Comparison of ENCODE assay signal across 9 cellular contexts in the genomic region with DNA sequence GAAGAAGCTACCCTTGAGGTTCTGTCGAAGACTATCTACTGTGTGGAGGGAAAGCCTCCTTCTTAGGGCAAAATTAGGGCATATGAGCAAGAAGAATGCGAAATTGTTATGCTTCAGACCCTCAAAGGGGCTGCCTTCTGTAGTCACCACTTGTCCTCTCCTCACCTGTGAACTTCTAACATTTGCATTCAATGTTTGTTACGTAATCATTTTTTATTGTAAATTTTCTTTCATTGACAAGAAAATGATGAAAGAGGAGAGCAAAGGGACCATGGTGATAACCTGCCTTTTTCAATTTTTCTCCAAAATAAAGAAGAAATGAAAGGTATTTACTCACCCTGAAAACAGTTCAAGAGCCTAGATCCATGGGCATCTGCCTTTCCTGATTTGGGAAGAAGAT.
"Had no signal": no experiment of that assay in that cellular context is flagged by ENCODE, and none has a peak within 500 bp of the region (broad histone marks: within the 10 kb centered on the region; RNA-seq: fewer than 3 reads in every experiment).

No MANE protein-coding gene starts in this region.

- H3K9me3 Mint-ChIP-seq: HFFc6, IgD-negative memory B cell had no signal

- H3K4me3 Mint-ChIP-seq: HFFc6, IgD-negative memory B cell had no signal

- H3K4me3 ChIP-seq: GM23248, HAP-1 had no signal

- DNase-seq: GM23248, GOT3, H7, HFFc6, KG1 had no signal

- H3K9ac ChIP-seq: GM23248 had no signal

- H3K4me1 Mint-ChIP-seq: IgD-negative memory B cell had no signal

- H3K27ac Mint-ChIP-seq: HFFc6, IgD-negative memory B cell had no signal

- H3K27ac ChIP-seq: GM23248, HL-60 had no signal

- H3K36me3 Mint-ChIP-seq: IgD-negative memory B cell had no signal

- H3K4me1 ChIP-seq: HAP-1 had no signal

- H3K36me3 ChIP-seq: HAP-1 had no signal

- H3K9me3 ChIP-seq: HAP-1 had no signal

- ATAC-seq: HCT116 had no signal

- H2AFZ ChIP-seq: GM23248 had no signal
